16 cellular contexts compared by ENCODE assay signal in the genomic region with DNA sequence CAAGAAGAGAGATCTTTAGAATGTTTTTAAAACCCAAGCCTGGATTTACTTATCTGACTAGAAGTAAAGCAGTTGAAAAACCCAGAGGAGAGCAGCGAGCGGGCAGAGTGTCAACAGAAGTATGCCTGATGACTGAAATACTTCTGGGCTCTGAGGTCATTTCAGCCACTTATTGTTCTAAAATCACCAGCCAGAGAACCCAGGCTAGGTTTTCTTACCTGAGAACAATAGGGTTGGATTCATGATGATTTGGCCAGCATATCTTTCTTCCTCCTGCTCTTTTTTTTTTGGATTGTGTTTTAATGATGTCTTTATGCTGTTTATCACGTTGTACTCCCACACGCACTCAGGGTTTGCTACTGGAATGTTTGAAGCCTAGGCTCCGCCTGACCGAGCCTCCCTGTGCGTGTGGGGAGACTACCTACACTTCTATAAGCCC.
DNase-seq lines count a peak whose midpoint lies in the region; ATAC-seq and TF ChIP-seq lines count a peak whose summit lies in the region.
"Had no signal": no experiment of that assay in that cellular context is flagged by ENCODE, and none has a peak within 500 bp of the region (broad histone marks: within the 10 kb centered on the region; RNA-seq: fewer than 3 reads in every experiment).

No MANE protein-coding gene starts in this region.

- no peak for TF ChIP-seq CTCF in lung (IDR thresholded peaks at IDR 0.05; ENCODE audit: control extremely low read depth, extremely low read depth)
- TF ChIP-seq CTCF in smooth muscle cell (IDR thresholded peaks at IDR 0.05; ENCODE audit: borderline replicate concordance, insufficient read depth, poor library complexity, severe bottlenecking) = no peak

- peaks cover 7 to 9% of the 10 kb centered on the region in 2 donors for H3K36me3 ChIP-seq in lung (ENCODE audit: control insufficient read depth in 2 of 2, insufficient read depth in 2 of 2, low read length in 2 of 2)
- H3K36me3 ChIP-seq in smooth muscle cell (ENCODE audit: low read depth) = peaks cover 4% of the 10 kb centered on the region

- H3K9ac ChIP-seq in smooth muscle cell (ENCODE audit: low read depth) = no peak overlapping the region

- H3K27me3 ChIP-seq in lung (ENCODE audit: control insufficient read depth, insufficient read depth) (no peaks in the 10 kb centered on the region), smooth muscle cell (ENCODE audit: low read depth) (no peaks in the 10 kb centered on the region)
- H3K27me3 ChIP-seq: Peyer's patch had no signal

- H2AFZ ChIP-seq in smooth muscle cell (ENCODE audit: low read depth) = no peak overlapping the region

- H3K4me2 ChIP-seq in smooth muscle cell = peak overlapping the region; percentile 55

- 67 to 77% methylated on average over 7 of the region's 7 CpGs for WGBS in lung, 2 donors
- 39% methylated on average over 7 of the region's 7 CpGs for WGBS in smooth muscle cell (ENCODE audit: low lambda C conversion rate)

- ATAC-seq in left cardiac atrium = peak; percentile 39 to 60
- ATAC-seq in lung (ENCODE audit: insufficient read depth, low FRiP score) = no peak

- peaks cover 11% of the 10 kb centered on the region for H4K20me1 ChIP-seq in smooth muscle cell (ENCODE audit: low read depth)

- H3K4me1 ChIP-seq in lung (ENCODE audit: control insufficient read depth in 2 of 2, insufficient read depth in 2 of 2, low read length in 2 of 2) (peaks cover 0 to 7% of the 10 kb centered on the region in 2 donors), smooth muscle cell (ENCODE audit: low read depth) (peaks cover 22% of the 10 kb centered on the region)

- H3K27ac ChIP-seq in lung (ENCODE audit: low read depth in 1 of 2, low read length in 1 of 2) (peak overlapping the region; percentile 67 to 69), smooth muscle cell (ENCODE audit: low read depth) (peak overlapping the region; percentile 83)
- H3K27ac ChIP-seq: Peyer's patch had no signal

- intact Hi-C loops in left cardiac atrium (cut with DNase I) = no loop called here

- H3F3A ChIP-seq in smooth muscle cell (ENCODE audit: low read depth) = peaks cover 9% of the 10 kb centered on the region

- peaks cover 27% of the 10 kb centered on the region for H3K79me2 ChIP-seq in smooth muscle cell (ENCODE audit: low read depth)

- H3K9me3 ChIP-seq in lung (ENCODE audit: control insufficient read depth in 2 of 2, insufficient read depth in 1 of 2, low read length in 1 of 2) (no peaks in the 10 kb centered on the region), smooth muscle cell (replicated peaks; ENCODE audit: low read depth) (no peaks in the 10 kb centered on the region)
- H3K9me3 ChIP-seq: Peyer's patch had no signal

- H3K4me3 ChIP-seq in lung = no peak overlapping the region
- no peak overlapping the region for H3K4me3 ChIP-seq in smooth muscle cell
- H3K4me3 ChIP-seq: Peyer's patch had no signal

- peak; percentile 13 for DNase-seq in SW480 (ENCODE audit: low spot score)
- DNase-seq in left cardiac atrium = no peak
- DNase-seq in lung (ENCODE audit: low spot score) = no peak
- DNase-seq in smooth muscle cell (lab: John Stamatoyannopoulos, UW; ENCODE audit: unreplicated experiment) = no peak
- no peak for DNase-seq in COLO668 (lab: John Stamatoyannopoulos, UW; ENCODE audit: unreplicated experiment)
- no peak for DNase-seq in GM19238 (ENCODE audit: insufficient read length, low spot score)
- no peak for DNase-seq in T-helper 1 cell
- no peak for DNase-seq in HuH-7 (ENCODE audit: low spot score)
- DNase-seq: activated CD4-positive, alpha-beta memory T cell treated with anti-CD3 and anti-CD28 coated beads, Interleukin-2, amount 10 ng/mL, durations not matched to agents 7 days and 5 days; CD8-positive, alpha-beta memory T cell; effector CD8-positive, alpha-beta T cell; Karpas-422; NCI-H1105; NCI-H774; Peyer's patch; stimulated activated naive CD4-positive, alpha-beta T cell treated with Interleukin-2 at 50 U/mL for 16 hours had no signal
